Comparison of ENCODE assay signal across 18 cellular contexts in genomic region chr10:49071221-49071761, GRCh38. TPM values are rescaled to one million over a fixed set of nuclear protein-coding genes. Genes with fewer than 3 reads are reported as not detected.
DNase-seq lines count a peak whose midpoint lies in the region; ATAC-seq lines count a peak whose summit lies in the region.
"Had no signal": no experiment of that assay in that cellular context is flagged by ENCODE, and none has a peak within 500 bp of the region (broad histone marks: within the 10 kb centered on the region; RNA-seq: fewer than 3 reads in every experiment).

No MANE protein-coding gene starts in this region.

- intact Hi-C loops in aorta (cut with DNase I): no loop called here

- H3K27ac Mint-ChIP-seq in stimulated activated effector memory CD8-positive, alpha-beta T cell treated with anti-CD3 and anti-CD28 coated beads, Interleukin-12 subunit alpha, Interleukin-12 subunit beta, amount 100 ng/mL, for 72 hours: peak overlapping the region; percentile 60
- H3K27ac Mint-ChIP-seq: activated T-helper 1 cell treated with anti-CD3 and anti-CD28 coated beads, Interleukin-12 subunit alpha, Interleukin-12 subunit beta, Interleukin-2, Interleukin-4 antibody, amounts not matched to agents 30 ng/mL and 10 ng/mL and 1 ng/mL, durations not matched to agents 14 hours and 24 hours and 36 hours; CD4-positive, alpha-beta T cell had no signal

- H3K4me1 Mint-ChIP-seq in stimulated activated effector memory CD8-positive, alpha-beta T cell treated with anti-CD3 and anti-CD28 coated beads, Interleukin-12 subunit alpha, Interleukin-12 subunit beta, amount 100 ng/mL, for 72 hours: peaks cover 11% of the 10 kb centered on the region

- peak; percentile 34 for DNase-seq in DMS 273 (lab: John Stamatoyannopoulos, UW; ENCODE audit: unreplicated experiment)
- DNase-seq in DMS 273 treated with DMSO at 0.1 percent for 48 hours (lab: John Stamatoyannopoulos, UW): no peak
- DNase-seq in cerebellar cortex (ENCODE audit: low spot score): peak; percentile 21
- DNase-seq in iris pigment epithelial cell (ENCODE audit: low read depth): peak; percentile 2
- DNase-seq in stimulated activated effector memory CD8-positive, alpha-beta T cell treated with anti-CD3 and anti-CD28 coated beads, Interleukin-12 subunit alpha, Interleukin-12 subunit beta, amount 100 ng/mL, for 72 hours (ENCODE audit: low spot score in 2 of 2): peak in 1 of 2 donors; percentile 44
- DNase-seq in Kasumi-1 (lab: John Stamatoyannopoulos, UW): no peak
- no peak for DNase-seq in aorta
- DNase-seq: activated CD4-positive, alpha-beta T cell treated with anti-CD3 and anti-CD28 coated beads, Interleukin-2, amount 50 U/mL, for 4 hours; anterior cingulate cortex; CD4-positive, alpha-beta T cell; NCI-H2227 treated with DMSO at 0.1 percent for 48 hours; stimulated activated CD4-positive, alpha-beta T cell treated with anti-CD3 and anti-CD28 coated beads, Interleukin-2, amount 100 ng/mL, for 48 hours; trophoblast cell had no signal

- no peaks in the 10 kb centered on the region for H3K36me3 Mint-ChIP-seq in stimulated activated effector memory CD8-positive, alpha-beta T cell treated with anti-CD3 and anti-CD28 coated beads, Interleukin-12 subunit alpha, Interleukin-12 subunit beta, amount 100 ng/mL, for 72 hours

- H3K4me1 ChIP-seq in aorta (ENCODE audit: control insufficient read depth in 1 of 2, insufficient read depth in 2 of 2, low read length in 2 of 2): peaks cover 0 to 1% of the 10 kb centered on the region in 2 donors

- no peaks in the 10 kb centered on the region for H3K9me3 Mint-ChIP-seq in stimulated activated effector memory CD8-positive, alpha-beta T cell treated with anti-CD3 and anti-CD28 coated beads, Interleukin-12 subunit alpha, Interleukin-12 subunit beta, amount 100 ng/mL, for 72 hours
- H3K9me3 Mint-ChIP-seq: CD4-positive, alpha-beta T cell had no signal

- no peaks in the 10 kb centered on the region for H3K9me3 ChIP-seq in aorta (ENCODE audit: control insufficient read depth, low read length)

- H3K4me3 ChIP-seq in aorta (ENCODE audit: low read length in 2 of 2): no peak overlapping the region
- H3K4me3 ChIP-seq: dorsolateral prefrontal cortex had no signal

- peaks cover 0 to 2% of the 10 kb centered on the region in 2 donors for H3K36me3 ChIP-seq in aorta (ENCODE audit: control insufficient read depth in 1 of 2, insufficient read depth in 2 of 2, low read length in 1 of 2)

- no peak overlapping the region for H3K4me3 Mint-ChIP-seq in stimulated activated effector memory CD8-positive, alpha-beta T cell treated with anti-CD3 and anti-CD28 coated beads, Interleukin-12 subunit alpha, Interleukin-12 subunit beta, amount 100 ng/mL, for 72 hours
- H3K4me3 Mint-ChIP-seq: activated T-helper 1 cell treated with anti-CD3 and anti-CD28 coated beads, Interleukin-12 subunit alpha, Interleukin-12 subunit beta, Interleukin-2, Interleukin-4 antibody, amounts not matched to agents 30 ng/mL and 10 ng/mL and 1 ng/mL, durations not matched to agents 14 hours and 24 hours and 36 hours; CD4-positive, alpha-beta T cell had no signal

- no peak overlapping the region for H3K27ac ChIP-seq in aorta (ENCODE audit: low read depth in 1 of 2, low read length in 2 of 2)
- H3K27ac ChIP-seq: 22Rv1, dorsolateral prefrontal cortex had no signal

- ATAC-seq in stimulated activated effector memory CD8-positive, alpha-beta T cell treated with anti-CD3 and anti-CD28 coated beads, Interleukin-12 subunit alpha, Interleukin-12 subunit beta, amount 100 ng/mL, for 72 hours: no peak
- ATAC-seq in HG02678 (IDR thresholded peaks at IDR 0.05; ENCODE audit: unreplicated experiment) (no peak), aorta (ENCODE audit: low FRiP score) (no peak)
- ATAC-seq: SK-N-SH treated with all-trans-retinoic acid at 6 μM for 48 hours had no signal

- H3K27me3 ChIP-seq in aorta (ENCODE audit: control insufficient read depth in 1 of 2, insufficient read depth in 2 of 2, low read length in 1 of 2): no peaks in the 10 kb centered on the region
- H3K27me3 ChIP-seq: dorsolateral prefrontal cortex had no signal

- 37 to 38% methylated on average over 6 of the region's 6 CpGs for WGBS in aorta, 2 donors

RNA-seq across cellular contexts. Expression of gene VSTM4, which starts 44.0 kb away (rescaled TPM):
- 10 to 100 TPM; 24.6 to 34.2 TPM for total RNA-seq in aorta
- polyA plus RNA-seq in aorta: 10 to 100 TPM in 1 of 2 donors, 1 to 10 TPM in 1; 8.0 to 11.4 TPM

Comparison
In these comparisons a context has a peak if more than half of its experiments do, and no peak if none do; other contexts are left out.
1. DNase-seq: peak in DMS 273 (single experiment), cerebellar cortex (single experiment) and iris pigment epithelial cell (single experiment); none in DMS 273 treated with DMSO at 0.1 percent for 48 hours (single experiment), Kasumi-1 (0 of 2) and aorta (0 of 2).